In the genomic region with DNA sequence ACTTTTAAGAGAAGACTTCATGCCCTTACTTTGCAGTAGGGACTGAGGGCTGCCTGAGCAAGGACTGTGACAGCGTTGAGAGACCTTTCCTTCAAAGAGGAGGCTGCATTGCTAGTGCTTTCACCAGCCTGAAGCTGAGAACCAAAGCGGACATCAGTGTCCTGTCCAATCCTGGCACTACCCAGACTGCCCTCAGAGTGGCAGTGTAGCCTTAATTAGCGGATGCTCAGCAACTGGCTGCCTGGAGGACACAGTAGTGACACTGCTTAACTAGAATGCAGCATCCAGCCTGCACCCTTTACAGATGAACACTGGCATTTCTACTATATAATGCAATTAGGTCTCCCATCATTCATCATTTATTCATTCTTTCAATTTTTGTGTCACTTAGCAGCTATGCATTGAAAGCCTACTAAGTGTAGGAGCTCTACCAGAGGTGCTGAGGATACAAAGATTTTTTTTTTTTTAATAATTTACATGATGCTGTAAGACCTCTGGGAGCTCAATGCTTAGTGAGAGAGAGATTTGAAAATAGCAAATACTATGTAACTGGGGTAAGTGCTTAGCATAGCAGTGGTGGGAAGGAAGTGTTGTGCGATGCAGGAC, we compare ENCODE assay signal across 8 cellular contexts. TPM values are rescaled to one million over a fixed set of nuclear protein-coding genes. Genes with fewer than 3 reads are reported as not detected.
A peak's percentile ranks its signal among the peaks of the same experiment; 100 is the strongest.
DNase-seq lines count a peak whose midpoint lies in the region; ATAC-seq and TF ChIP-seq lines count a peak whose summit lies in the region.

No MANE protein-coding gene starts in this region.

- no peaks in the 10 kb centered on the region for H3K4me1 Mint-ChIP-seq in CD8-positive, alpha-beta T cell (ENCODE audit: low read depth)

- H3K4me3 ChIP-seq in CD8-positive, alpha-beta T cell (ENCODE audit: low read depth, low read length) = no peak overlapping the region
- no peak overlapping the region for H3K4me3 ChIP-seq in right lobe of liver

- POLR2A ChIA-PET in CD8-positive, alpha-beta T cell (lab: Charles Lee) = no interaction called here

- peaks cover 20% of the 10 kb centered on the region for H3K27me3 Mint-ChIP-seq in CD8-positive, alpha-beta T cell (ENCODE audit: low read depth)

- no peaks in the 10 kb centered on the region for H3K4me1 ChIP-seq in CD8-positive, alpha-beta T cell (ENCODE audit: insufficient read depth, low read length)
- no peaks in the 10 kb centered on the region for H3K4me1 ChIP-seq in right lobe of liver

- no peaks in the 10 kb centered on the region for H3K36me3 Mint-ChIP-seq in CD8-positive, alpha-beta T cell

- H3K4me3 Mint-ChIP-seq in CD8-positive, alpha-beta T cell = no peak overlapping the region

- peak; percentile 89 for ATAC-seq in CD8-positive, alpha-beta T cell
- peak; percentile 98 for ATAC-seq in GM19395 (IDR thresholded peaks at IDR 0.05; ENCODE audit: unreplicated experiment)
- ATAC-seq in HG03442 (IDR thresholded peaks at IDR 0.05; ENCODE audit: unreplicated experiment) = peak; percentile 98
- peak; percentile 99 to 100 (median 99) for ATAC-seq in right lobe of liver

- peak; percentile 22 to 72 (median 51) for DNase-seq in CD8-positive, alpha-beta T cell
- DNase-seq in NCI-H446 treated with DMSO at 0.1 percent for 48 hours (lab: John Stamatoyannopoulos, UW) = peak; percentile 50
- DNase-seq in activated CD4-positive, alpha-beta T cell treated with anti-CD3 and anti-CD28 coated beads for 4 hours = peak; percentile 49 to 62
- peak; percentile 85 for DNase-seq in dermis blood vessel endothelial cell
- DNase-seq in right lobe of liver = peak; percentile 69 to 78 (median 72)
- DNase-seq in stimulated activated CD4-positive, alpha-beta T cell treated with anti-CD3 and anti-CD28 coated beads, TNF-alpha, amount 100 ng/mL, for 4 hours (ENCODE audit: low read depth in 3 of 3) = peak; percentile 22 to 35 (median 23)

- no peaks in the 10 kb centered on the region for H3K9me3 ChIP-seq in CD8-positive, alpha-beta T cell (ENCODE audit: low read length)
- no peaks in the 10 kb centered on the region for H3K9me3 ChIP-seq in right lobe of liver

- no peaks in the 10 kb centered on the region for H3K9me3 Mint-ChIP-seq in CD8-positive, alpha-beta T cell

- no peaks in the 10 kb centered on the region for H3K36me3 ChIP-seq in CD8-positive, alpha-beta T cell (ENCODE audit: insufficient read depth, low read length)
- H3K36me3 ChIP-seq in right lobe of liver = no peaks in the 10 kb centered on the region

- H3K27ac Mint-ChIP-seq in CD8-positive, alpha-beta T cell = no peak overlapping the region

- peak; percentile 66 for TF ChIP-seq CTCF in CD8-positive, alpha-beta T cell (IDR thresholded peaks at IDR 0.05)
- TF ChIP-seq CTCF in right lobe of liver (IDR thresholded peaks at IDR 0.05) = peak; percentile 90 to 97 (median 92)

- H3K27me3 ChIP-seq in CD8-positive, alpha-beta T cell (ENCODE audit: insufficient read depth, low read length) = no peaks in the 10 kb centered on the region
- H3K27me3 ChIP-seq in right lobe of liver = no peaks in the 10 kb centered on the region

- 23% methylated on average over 4 of the region's 4 CpGs for WGBS in right lobe of liver (ENCODE audit: insufficient coverage, low coverage, low lambda C conversion rate, missing lambda C conversion rate)

- no peak overlapping the region for H3K27ac ChIP-seq in CD8-positive, alpha-beta T cell (ENCODE audit: low read depth, low read length)
- H3K27ac ChIP-seq in right lobe of liver = no peak overlapping the region

- CTCF ChIA-PET in CD8-positive, alpha-beta T cell (lab: Charles Lee) = interaction anchor here (0.7 to 3.5 kb wide), 9 partner anchors 9 to 1271 kb away, joined by 3 to 52 read pairs (median 4); a partner anchor contains a TSS

- intact Hi-C loops in CD8-positive, alpha-beta T cell (cut with DNase I, micrococcal nuclease) = loop anchor here (1.0 to 2.0 kb wide), 5 partner anchors 309 to 1270 kb away; a partner anchor contains a TSS
- intact Hi-C loops in right lobe of liver (cut with DNase I) = loop anchor here (10.0 kb wide), 3 partner anchors 390 to 420 kb away; no protein-coding TSS in a partner anchor

- no peak for TF ChIP-seq POLR2A in right lobe of liver (IDR thresholded peaks at IDR 0.05)

RNA-seq across cellular contexts. Expression of a gene that starts 36.9 kb away (rescaled TPM):
- total RNA-seq in CD8-positive, alpha-beta T cell = 10 to 100 TPM; 16.8 to 17.6 TPM
- total RNA-seq in dermis blood vessel endothelial cell = 6.3 and 11.4 TPM in 2 replicates
- total RNA-seq in right lobe of liver = 10 to 100 TPM in 1 of 6 experiments, 1 to 10 TPM in 5; 3.2 to 10.7 (median 6.5) TPM

Comparison
In these comparisons a context has a peak if more than half of its experiments do, and no peak if none do; other contexts are left out.
1. DNase-seq: peak in every context shown above with its lines; median percentile 85 in dermis blood vessel endothelial cell; 72 in right lobe of liver; 56 in activated CD4-positive, alpha-beta T cell treated with anti-CD3 and anti-CD28 coated beads for 4 hours; 51 in CD8-positive, alpha-beta T cell; 50 in NCI-H446 treated with DMSO at 0.1 percent for 48 hours; 23 in stimulated activated CD4-positive, alpha-beta T cell treated with anti-CD3 and anti-CD28 coated beads, TNF-alpha, amount 100 ng/mL, for 4 hours.